In genomic region chr5:150429410-150429873, GRCh38 we compare ENCODE assay signal across 15 cellular contexts. TPM values are rescaled to one million over a fixed set of nuclear protein-coding genes. Genes with fewer than 3 reads are reported as not detected.
A peak's percentile ranks its signal among the peaks of the same experiment; 100 is the strongest.
DNase-seq lines count a peak whose midpoint lies in the region; ATAC-seq and TF ChIP-seq lines count a peak whose summit lies in the region.
"Had no signal": no experiment of that assay in that cellular context is flagged by ENCODE, and none has a peak within 500 bp of the region (broad histone marks: within the 10 kb centered on the region; RNA-seq: fewer than 3 reads in every experiment).

No MANE protein-coding gene starts in this region.

- H3K4me1 ChIP-seq in upper lobe of right lung = no peaks in the 10 kb centered on the region
- H3K4me1 ChIP-seq in uterus = no peaks in the 10 kb centered on the region

- H3K36me3 ChIP-seq in upper lobe of right lung (no peaks in the 10 kb centered on the region), uterus (no peaks in the 10 kb centered on the region)

- no peak overlapping the region for H3K27ac ChIP-seq in upper lobe of right lung
- H3K27ac ChIP-seq in uterus = no peak overlapping the region

- peak overlapping the region; percentile 11 to 18 for H3K27ac Mint-ChIP-seq in activated naive CD4-positive, alpha-beta T cell treated with anti-CD3 and anti-CD28 coated beads, Interleukin-2, amount 50 U/mL, for 72 hours
- H3K27ac Mint-ChIP-seq: activated CD4-positive, alpha-beta T cell treated with anti-CD3 and anti-CD28 coated beads, Interleukin-2, amount 10 ng/mL, durations not matched to agents 7 days and 5 days had no signal

- no peaks in the 10 kb centered on the region for H3K9me3 Mint-ChIP-seq in activated naive CD4-positive, alpha-beta T cell treated with anti-CD3 and anti-CD28 coated beads, Interleukin-2, amount 50 U/mL, for 72 hours
- H3K9me3 Mint-ChIP-seq: activated CD4-positive, alpha-beta T cell treated with anti-CD3 and anti-CD28 coated beads, Interleukin-2, amount 10 ng/mL, durations not matched to agents 7 days and 5 days; H9 had no signal

- TF ChIP-seq CTCF in upper lobe of right lung (IDR thresholded peaks at IDR 0.05) (no peak), uterus (IDR thresholded peaks at IDR 0.05) (no peak)

- H3K36me3 Mint-ChIP-seq in activated naive CD4-positive, alpha-beta T cell treated with anti-CD3 and anti-CD28 coated beads, Interleukin-2, amount 50 U/mL, for 72 hours = no peaks in the 10 kb centered on the region

- TF ChIP-seq POLR2A in uterus (IDR thresholded peaks at IDR 0.05) = no peak

- intact Hi-C loops in upper lobe of right lung (cut with DNase I) (no loop called here), uterus (cut with DNase I; ENCODE audit: low total_unique reads) (no loop called here), Right ventricle myocardium superior (cut with DNase I) (no loop called here)

- no peak overlapping the region for H3K4me3 ChIP-seq in upper lobe of right lung
- no peak overlapping the region for H3K4me3 ChIP-seq in uterus

- DNase-seq in activated naive CD4-positive, alpha-beta T cell treated with anti-CD3 and anti-CD28 coated beads, Interleukin-2, amount 50 U/mL, for 72 hours (ENCODE audit: low spot score in 2 of 2) = no peak
- no peak for DNase-seq in activated naive CD4-positive, alpha-beta T cell (lab: John Stamatoyannopoulos, UW)
- peak; percentile 34 for DNase-seq in RPMI8226
- DNase-seq in upper lobe of right lung = no peak
- no peak for DNase-seq in NCI-H510A (lab: John Stamatoyannopoulos, UW)
- DNase-seq in uterus = no peak
- no peak for DNase-seq in Right ventricle myocardium superior
- DNase-seq: activated CD4-positive, alpha-beta T cell treated with anti-CD3 and anti-CD28 coated beads, Interleukin-2, amount 10 ng/mL, durations not matched to agents 7 days and 5 days; activated effector memory CD4-positive, alpha-beta T cell treated with Interleukin-2 at 50 U/mL for 16 hours; H9; NCI-H1436 treated with DMSO at 0.1 percent for 48 hours; retina; stimulated activated CD4-positive, alpha-beta T cell treated with anti-CD3 and anti-CD28 coated beads, Interleukin-4, amount 100 ng/mL, for 24 hours had no signal

- no peak for ATAC-seq in activated naive CD4-positive, alpha-beta T cell treated with anti-CD3 and anti-CD28 coated beads, Interleukin-2, amount 50 U/mL, for 72 hours
- ATAC-seq in HG02885 (IDR thresholded peaks at IDR 0.05; ENCODE audit: poor library complexity, unreplicated experiment) = peak; percentile 55
- ATAC-seq in upper lobe of right lung = peak; percentile 31
- ATAC-seq in Right ventricle myocardium superior (ENCODE audit: poor library complexity) = no peak

- H3K27me3 ChIP-seq in upper lobe of right lung (no peaks in the 10 kb centered on the region), uterus (no peaks in the 10 kb centered on the region)

- no peaks in the 10 kb centered on the region for H3K9me3 ChIP-seq in upper lobe of right lung
- H3K9me3 ChIP-seq in uterus = no peaks in the 10 kb centered on the region

RNA-seq across cellular contexts. Expression of gene CD74, which starts 16.7 kb away (rescaled TPM):
- 100 to 1,000 TPM; 249 to 277 TPM for total RNA-seq in activated naive CD4-positive, alpha-beta T cell treated with anti-CD3 and anti-CD28 coated beads, Interleukin-2, amount 50 U/mL, for 72 hours
- total RNA-seq in upper lobe of right lung (2,961 TPM), uterus (1,000 to 10,000 TPM in 1 of 4 donors, 100 to 1,000 TPM in 3; 118 to 1,231 (median 675) TPM), Right ventricle myocardium superior (263 TPM)
- total RNA-seq: A172 had no signal

RNA-seq across cellular contexts. Expression of gene RPS14, which starts 20.1 kb away (rescaled TPM):
- total RNA-seq in activated naive CD4-positive, alpha-beta T cell treated with anti-CD3 and anti-CD28 coated beads, Interleukin-2, amount 50 U/mL, for 72 hours = 1,000 to 10,000 TPM; 2,876 to 3,412 TPM
- 1,578 TPM for total RNA-seq in upper lobe of right lung
- over 10,000 TPM in 1 of 4 donors, 1,000 to 10,000 TPM in 3; 2,445 to 12,361 (median 6,046) TPM for total RNA-seq in uterus
- 1,133 TPM for total RNA-seq in Right ventricle myocardium superior

Comparison
In these comparisons a context has a peak if more than half of its experiments do, and no peak if none do; other contexts are left out.
1. ATAC-seq: peak in HG02885 (single experiment) and upper lobe of right lung (single experiment); none in activated naive CD4-positive, alpha-beta T cell treated with anti-CD3 and anti-CD28 coated beads, Interleukin-2, amount 50 U/mL, for 72 hours (0 of 2) and Right ventricle myocardium superior (single experiment).